Comparison of ENCODE assay signal across 6 cellular contexts in the genomic region with DNA sequence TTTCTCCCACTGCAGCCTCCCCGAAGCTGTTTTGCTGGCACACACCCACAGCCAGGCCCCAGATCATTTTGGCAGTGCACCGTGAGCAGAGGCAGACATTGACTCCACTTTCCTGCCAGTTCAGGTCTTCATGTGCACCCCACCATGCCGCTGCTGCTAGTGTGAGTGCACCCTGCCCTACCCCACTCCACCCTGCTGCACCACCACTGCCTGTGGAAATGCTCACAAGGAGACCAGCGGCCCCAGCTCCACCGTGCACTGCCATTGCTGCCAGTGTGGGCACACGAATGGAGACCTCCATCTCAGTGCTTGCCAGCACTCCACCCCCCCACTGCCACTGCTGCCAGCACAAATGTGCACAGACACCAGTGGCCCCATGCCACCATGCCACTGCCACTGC.
"Had no signal": no experiment of that assay in that cellular context is flagged by ENCODE, and none has a peak within 500 bp of the region (broad histone marks: within the 10 kb centered on the region; RNA-seq: fewer than 3 reads in every experiment).

No MANE protein-coding gene starts in this region.

- H2AFZ ChIP-seq: GM23338 had no signal

- ATAC-seq: GM23338, K562 had no signal

- DNase-seq: H9, HCEC 1CT, IMR-90, KG1 had no signal

- H3K4me3 ChIP-seq: GM23338, K562 had no signal

- H3K4me2 ChIP-seq: GM23338 had no signal
